ENCODE assay signal across 1 cellular context in the genomic region with DNA sequence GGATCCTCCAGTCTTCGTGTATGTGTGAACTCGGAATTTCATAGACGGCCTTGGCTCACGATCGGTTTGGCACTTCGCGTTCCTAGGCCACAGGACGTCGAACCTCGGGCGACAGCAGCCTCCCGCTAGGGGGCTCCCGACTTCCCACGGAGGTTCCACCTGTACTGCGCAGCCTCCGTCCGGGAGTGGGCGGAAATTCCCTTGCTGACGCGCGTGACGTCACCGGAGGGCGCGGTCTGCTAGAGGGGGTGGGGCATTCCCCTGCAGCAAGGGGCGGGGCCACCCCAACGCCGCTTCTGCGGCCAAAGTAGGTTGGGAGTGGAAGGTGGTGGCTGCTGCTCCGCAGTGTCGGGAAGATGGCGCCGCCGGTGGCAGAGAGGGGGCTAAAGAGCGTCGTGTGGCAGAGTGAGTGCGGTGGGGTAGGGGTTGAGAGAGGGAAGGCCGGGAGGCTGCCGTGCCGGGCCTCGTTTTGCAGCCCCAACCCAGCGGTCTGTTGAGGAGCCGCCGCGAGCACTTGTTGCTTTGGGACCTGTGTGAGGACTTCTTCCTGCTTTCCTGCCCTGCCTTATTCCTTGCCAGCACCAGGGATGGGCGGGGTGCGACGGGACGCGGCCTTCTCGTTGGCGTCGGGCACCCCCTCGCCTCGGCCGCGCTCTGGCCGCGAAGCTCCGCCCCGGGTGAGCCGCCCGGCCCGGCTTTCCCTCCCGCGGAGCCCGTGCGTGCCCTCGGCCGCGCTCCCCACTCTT.
TF ChIP-seq lines count a peak whose summit lies in the region.

A gene with protein sequence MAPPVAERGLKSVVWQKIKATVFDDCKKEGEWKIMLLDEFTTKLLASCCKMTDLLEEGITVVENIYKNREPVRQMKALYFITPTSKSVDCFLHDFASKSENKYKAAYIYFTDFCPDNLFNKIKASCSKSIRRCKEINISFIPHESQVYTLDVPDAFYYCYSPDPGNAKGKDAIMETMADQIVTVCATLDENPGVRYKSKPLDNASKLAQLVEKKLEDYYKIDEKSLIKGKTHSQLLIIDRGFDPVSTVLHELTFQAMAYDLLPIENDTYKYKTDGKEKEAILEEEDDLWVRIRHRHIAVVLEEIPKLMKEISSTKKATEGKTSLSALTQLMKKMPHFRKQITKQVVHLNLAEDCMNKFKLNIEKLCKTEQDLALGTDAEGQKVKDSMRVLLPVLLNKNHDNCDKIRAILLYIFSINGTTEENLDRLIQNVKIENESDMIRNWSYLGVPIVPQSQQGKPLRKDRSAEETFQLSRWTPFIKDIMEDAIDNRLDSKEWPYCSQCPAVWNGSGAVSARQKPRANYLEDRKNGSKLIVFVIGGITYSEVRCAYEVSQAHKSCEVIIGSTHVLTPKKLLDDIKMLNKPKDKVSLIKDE (plus strand): TSS at position 293 of the 746 bp plus-strand sequence. CDS start 64 bp downstream, at position 357.

TF ChIP-seq in HepG2, 621 proteins besides CTCF, POLR2A, EP300 and RAD21 (continued from another document and continues in another):
- no peak for TF ChIP-seq DNMT3B (CRISPR knock-in tag; conservative IDR thresholded peaks at IDR 0.05)
- TF ChIP-seq TRIM24 (CRISPR knock-in tag; IDR thresholded peaks at IDR 0.05), result no peak
- TF ChIP-seq ZFP36L1 (CRISPR knock-in tag; IDR thresholded peaks at IDR 0.05), result peak; percentile 6; the same call in 1 of the 2 replicates
- TF ChIP-seq CBX2 (IDR thresholded peaks at IDR 0.05; ENCODE audit: low read depth, low read length), result no peak
- TF ChIP-seq CBX2 (CRISPR knock-in tag; IDR thresholded peaks at IDR 0.05; ENCODE audit: low read depth), result no peak
- peak; percentile 22; the same call in 1 of the 2 replicates for TF ChIP-seq HINFP (CRISPR knock-in tag; IDR thresholded peaks at IDR 0.05; ENCODE audit: low read depth)
- peak; percentile 81; the same call in 1 of the 2 replicates for TF ChIP-seq ZNF160 (CRISPR knock-in tag; IDR thresholded peaks at IDR 0.05)
- TF ChIP-seq KLF13 (CRISPR knock-in tag; IDR thresholded peaks at IDR 0.05), result no peak
- TF ChIP-seq ZHX2 (IDR thresholded peaks at IDR 0.05; ENCODE audit: low read depth), result 0 out of 2 replicates have a peak, but pooled peaks have one; percentile 64
- peak; percentile 67; the same call in 1 of the 2 replicates for TF ChIP-seq ZHX2 (CRISPR knock-in tag; IDR thresholded peaks at IDR 0.05; ENCODE audit: borderline replicate concordance)
- 0 out of 2 replicates have a peak, but pooled peaks have one; percentile 71 for TF ChIP-seq ELF4 (CRISPR knock-in tag; IDR thresholded peaks at IDR 0.05; ENCODE audit: borderline replicate concordance)
- no peak for TF ChIP-seq ZNF383 (CRISPR knock-in tag; IDR thresholded peaks at IDR 0.05; ENCODE audit: borderline replicate concordance)
- TF ChIP-seq, protein P1, sequence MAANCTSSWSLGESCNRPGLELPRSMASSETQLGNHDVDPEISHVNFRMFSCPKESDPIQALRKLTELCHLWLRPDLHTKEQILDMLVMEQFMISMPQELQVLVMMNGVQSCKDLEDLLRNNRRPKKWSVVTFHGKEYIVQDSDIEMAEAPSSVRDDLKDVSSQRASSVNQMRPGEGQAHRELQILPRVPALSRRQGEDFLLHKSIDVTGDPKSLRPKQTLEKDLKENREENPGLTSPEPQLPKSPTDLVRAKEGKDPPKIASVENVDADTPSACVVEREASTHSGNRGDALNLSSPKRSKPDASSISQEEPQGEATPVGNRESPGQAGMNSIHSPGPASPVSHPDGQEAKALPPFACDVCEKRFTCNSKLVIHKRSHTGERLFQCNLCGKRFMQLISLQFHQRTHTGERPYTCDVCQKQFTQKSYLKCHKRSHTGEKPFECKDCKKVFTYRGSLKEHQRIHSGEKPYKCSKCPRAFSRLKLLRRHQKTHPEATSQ (CRISPR knock-in tag; IDR thresholded peaks at IDR 0.05; ENCODE audit: borderline replicate concordance), result no peak
- peak; percentile 63; the same call in 1 of the 2 replicates for TF ChIP-seq REPIN1 (CRISPR knock-in tag; IDR thresholded peaks at IDR 0.05; ENCODE audit: borderline replicate concordance, low read depth)
- peak; percentile 82 for TF ChIP-seq THAP11 (CRISPR knock-in tag; IDR thresholded peaks at IDR 0.05)
- peak; percentile 93 for TF ChIP-seq RBFOX2 (IDR thresholded peaks at IDR 0.05; ENCODE audit: low read depth, low read length)
- TF ChIP-seq GTF3A (CRISPR knock-in tag; conservative IDR thresholded peaks at IDR 0.05), result no peak
- TF ChIP-seq ZNF512B (CRISPR knock-in tag; IDR thresholded peaks at IDR 0.05; ENCODE audit: borderline replicate concordance), result no peak
- TF ChIP-seq ZSCAN29 (CRISPR knock-in tag; conservative IDR thresholded peaks at IDR 0.05), result peak; percentile 66; the same call in 1 of the 2 replicates
- no peak for TF ChIP-seq NFE2L1 (CRISPR knock-in tag; IDR thresholded peaks at IDR 0.05; ENCODE audit: borderline replicate concordance)
- 0 out of 2 replicates have a peak, but pooled peaks have one; percentile 45 for TF ChIP-seq CBX5 (CRISPR knock-in tag; IDR thresholded peaks at IDR 0.05; ENCODE audit: borderline replicate concordance)
- no peak for TF ChIP-seq SNAPC2 (CRISPR knock-in tag; IDR thresholded peaks at IDR 0.05)
- TF ChIP-seq HNF4G (IDR thresholded peaks at IDR 0.05; ENCODE audit: borderline replicate concordance, low read depth, low read length), result peak; percentile 35; the same call in 1 of the 2 replicates
- no peak for TF ChIP-seq HNF4G (CRISPR knock-in tag; IDR thresholded peaks at IDR 0.05; ENCODE audit: borderline replicate concordance, low read depth)
- no peak for TF ChIP-seq ARID3A (IDR thresholded peaks at IDR 0.05; ENCODE audit: low read depth, low read length)
- TF ChIP-seq ZNF510 (CRISPR knock-in tag; IDR thresholded peaks at IDR 0.05; ENCODE audit: low read depth), result peak; percentile 56
- no peak for TF ChIP-seq MBNL3 (CRISPR knock-in tag; conservative IDR thresholded peaks at IDR 0.05)
- peak; percentile 73; the same call in 1 of the 2 replicates for TF ChIP-seq FOXC1 (CRISPR knock-in tag; IDR thresholded peaks at IDR 0.05; ENCODE audit: borderline replicate concordance)
- peak; percentile 94 for TF ChIP-seq BRD4 (CRISPR knock-in tag; IDR thresholded peaks at IDR 0.05)
- peak; percentile 47; the same call in 1 of the 2 replicates for TF ChIP-seq ZNF766 (CRISPR knock-in tag; IDR thresholded peaks at IDR 0.05; ENCODE audit: borderline replicate concordance)
- no peak for TF ChIP-seq ZBTB38 (CRISPR knock-in tag; IDR thresholded peaks at IDR 0.05)
- TF ChIP-seq RORA (CRISPR knock-in tag; IDR thresholded peaks at IDR 0.05), result no peak
- TF ChIP-seq TAF1 (CRISPR knock-in tag; IDR thresholded peaks at IDR 0.05), result peak; percentile 96
- peak; percentile 69 for TF ChIP-seq GMEB1 (CRISPR knock-in tag; IDR thresholded peaks at IDR 0.05; ENCODE audit: borderline replicate concordance)
- no peak for TF ChIP-seq ETS1 (CRISPR knock-in tag; IDR thresholded peaks at IDR 0.05)
- no peak for TF ChIP-seq ZBTB42 (CRISPR knock-in tag; IDR thresholded peaks at IDR 0.05)
- TF ChIP-seq TCF12 (IDR thresholded peaks at IDR 0.05), result no peak
- no peak for TF ChIP-seq TCF12 (CRISPR knock-in tag; IDR thresholded peaks at IDR 0.05)
- no peak for TF ChIP-seq SAFB2 (CRISPR knock-in tag; IDR thresholded peaks at IDR 0.05; ENCODE audit: borderline replicate concordance, low read depth)
- peak; percentile 94 for TF ChIP-seq HNRNPLL (IDR thresholded peaks at IDR 0.05; ENCODE audit: low read depth, low read length, poor library complexity, severe bottlenecking)
- no peak for TF ChIP-seq KAT2B (IDR thresholded peaks at IDR 0.05; ENCODE audit: borderline replicate concordance, low read depth, low read length)
